ENCODE assay signal across 2 cellular contexts in the genomic region with DNA sequence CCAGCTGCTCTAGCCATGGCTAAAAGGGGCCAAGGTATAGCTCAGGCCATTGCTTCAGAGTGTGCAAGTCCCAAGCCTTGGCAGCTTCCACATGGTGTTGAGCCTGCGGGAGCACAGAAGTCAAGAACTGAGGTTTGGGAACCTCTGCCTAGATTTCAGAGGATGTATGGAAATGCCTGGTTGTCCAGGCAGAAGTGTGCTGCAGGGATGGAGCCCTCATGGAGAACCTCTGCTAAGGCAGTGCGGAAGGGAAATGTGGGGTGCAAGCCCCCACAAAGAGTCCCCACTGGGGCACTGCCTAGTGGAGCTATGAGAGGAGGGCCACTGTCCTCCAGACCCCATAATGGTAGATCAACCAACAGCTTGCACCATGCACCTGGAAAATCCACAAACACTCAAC. TPM values are rescaled to one million over a fixed set of nuclear protein-coding genes. Genes with fewer than 3 reads are reported as not detected.
"Had no signal": no experiment of that assay in that cellular context is flagged by ENCODE, and none has a peak within 500 bp of the region (broad histone marks: within the 10 kb centered on the region; RNA-seq: fewer than 3 reads in every experiment).

No MANE protein-coding gene starts in this region.

RNA-seq across cellular contexts. Expression of a gene that starts 45.9 kb away (rescaled TPM):
- total RNA-seq: M059J, MCF 10A had no signal
